In the genomic region with DNA sequence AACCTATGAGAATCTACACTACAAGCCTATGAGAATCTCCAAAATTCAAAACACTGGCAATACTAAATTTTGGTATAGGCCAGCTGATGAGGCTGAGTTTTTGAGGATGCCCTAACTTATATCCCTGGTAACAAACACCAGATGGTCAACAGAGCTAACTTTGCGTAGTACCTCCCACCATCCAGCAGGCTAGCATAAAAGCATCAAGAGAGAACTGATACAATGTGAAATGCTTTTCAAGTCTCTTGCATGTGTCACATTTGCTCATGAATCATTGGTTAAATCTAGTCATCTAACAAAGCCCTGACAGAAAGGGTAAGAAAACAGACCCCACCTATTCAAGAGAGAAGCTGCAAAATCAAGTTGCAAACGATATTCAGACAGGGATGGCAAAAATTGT, we compare ENCODE assay signal across 15 cellular contexts.
DNase-seq lines count a peak whose midpoint lies in the region; ATAC-seq, FAIRE-seq and TF ChIP-seq lines count a peak whose summit lies in the region.
"Had no signal": no experiment of that assay in that cellular context is flagged by ENCODE, and none has a peak within 500 bp of the region (broad histone marks: within the 10 kb centered on the region; RNA-seq: fewer than 3 reads in every experiment).

No MANE protein-coding gene starts in this region.

- H3K27me3 ChIP-seq in RWPE2 (ENCODE audit: insufficient read depth, poor library complexity, severe bottlenecking) (no peaks in the 10 kb centered on the region), spleen (replicated peaks in 1 of 7) (no peaks in the 10 kb centered on the region)

- TF ChIP-seq RAD21 in A549 (conservative IDR thresholded peaks at IDR 0.05 in 1 of 2, IDR thresholded peaks at IDR 0.05 in 1 of 2), result no peak

- no peaks in the 10 kb centered on the region for H3K27me3 Mint-ChIP-seq in activated naive CD4-positive, alpha-beta T cell treated with anti-CD3 and anti-CD28 coated beads, Interleukin-2, amount 10 ng/mL, durations not matched to agents 7 days and 5 days
- H3K27me3 Mint-ChIP-seq: dendritic cell treated with granulocyte-macrophage colony-stimulating factor and Interleukin-4, amounts not matched to agents 40 ng/mL and 50 ng/mL, for 4 days had no signal

- 52% methylated on average over 2 of the region's 2 CpGs for WGBS in A549 (ENCODE audit: missing lambda C conversion rate)
- WGBS in spleen, 5 donors, result 71 to 85% (median 80%) methylated on average over 2 of the region's 2 CpGs

- no peak overlapping the region for H3K4me3 ChIP-seq in A549
- H3K4me3 ChIP-seq in RWPE2 (ENCODE audit: severe bottlenecking), result no peak overlapping the region
- H3K4me3 ChIP-seq in spleen, result no peak overlapping the region

- no peak overlapping the region for H3K27ac Mint-ChIP-seq in activated naive CD4-positive, alpha-beta T cell treated with anti-CD3 and anti-CD28 coated beads, Interleukin-2, amount 10 ng/mL, durations not matched to agents 7 days and 5 days
- H3K27ac Mint-ChIP-seq: activated naive CD4-positive, alpha-beta T cell treated with anti-CD3 and anti-CD28 coated beads, Interleukin-2, amount 50 U/mL, for 72 hours; dendritic cell treated with granulocyte-macrophage colony-stimulating factor and Interleukin-4, amounts not matched to agents 40 ng/mL and 50 ng/mL, for 4 days had no signal

- peak; percentile 18 for FAIRE-seq in A549 (lab: Jason Lieb, UNC)

- H3K36me3 ChIP-seq in RWPE2 (ENCODE audit: low read depth) (no peaks in the 10 kb centered on the region), spleen (no peaks in the 10 kb centered on the region)

- peaks cover 6% of the 10 kb centered on the region for H3K9me3 Mint-ChIP-seq in activated naive CD4-positive, alpha-beta T cell treated with anti-CD3 and anti-CD28 coated beads, Interleukin-2, amount 10 ng/mL, durations not matched to agents 7 days and 5 days

- TF ChIP-seq EP300 in A549 (IDR thresholded peaks at IDR 0.05), result no peak

- peak overlapping the region; percentile 27; the same call in 1 of the 3 replicates for H3K4me2 ChIP-seq in A549

- H3K4me1 ChIP-seq in A549 (no peaks in the 10 kb centered on the region), RWPE2 (ENCODE audit: insufficient read depth, poor library complexity, severe bottlenecking) (no peaks in the 10 kb centered on the region), spleen (no peaks in the 10 kb centered on the region)

- intact Hi-C loops in spleen (cut with DNase I; ENCODE audit: low total_unique reads), result no loop called here

- CTCF ChIA-PET in A549 (lab: Yijun Ruan, JAX), result interaction anchor here (1.0 to 1.2 kb wide), 2 partner anchors 10 to 28 kb away, joined by 3 read pairs; no protein-coding TSS in a partner anchor
- CTCF ChIA-PET in activated naive CD4-positive, alpha-beta T cell treated with anti-CD3 and anti-CD28 coated beads, Interleukin-2, amount 10 ng/mL, durations not matched to agents 7 days and 5 days (lab: Charles Lee), result no interaction called here

- H3K9me3 ChIP-seq in A549 (no peaks in the 10 kb centered on the region), RWPE2 (ENCODE audit: severe bottlenecking) (no peaks in the 10 kb centered on the region), spleen (peaks cover 0 to 26% (median 4%) of the 10 kb centered on the region in 8 donors)

- TF ChIP-seq CTCF in A549 (IDR thresholded peaks at IDR 0.05) (no peak), RWPE2 (IDR thresholded peaks at IDR 0.05; ENCODE audit: poor library complexity, severe bottlenecking) (peak; percentile 17), spleen (IDR thresholded peaks at IDR 0.05 in 8 of 11, conservative IDR thresholded peaks at IDR 0.05 in 3 of 11) (no peak)

- no peak overlapping the region for H3K4me3 Mint-ChIP-seq in activated naive CD4-positive, alpha-beta T cell treated with anti-CD3 and anti-CD28 coated beads, Interleukin-2, amount 10 ng/mL, durations not matched to agents 7 days and 5 days
- H3K4me3 Mint-ChIP-seq: dendritic cell treated with granulocyte-macrophage colony-stimulating factor and Interleukin-4, amounts not matched to agents 40 ng/mL and 50 ng/mL, for 4 days had no signal

- TF ChIP-seq POLR2A in A549 (IDR thresholded peaks at IDR 0.05; ENCODE audit: low read length) (no peak), spleen (IDR thresholded peaks at IDR 0.05) (no peak)

- DNase-seq in A549 (ENCODE audit: low read depth in 1 of 2, low spot score in 1 of 2) (peak; percentile 19 to 43), HS-27A (ENCODE audit: low read depth) (peak; percentile 33), RWPE2 (ENCODE audit: low spot score) (no peak), fibroblast of the conjunctiva (ENCODE audit: low read depth) (peak; percentile 1), spleen (no peak)
- DNase-seq in activated CD4-positive, CD25-positive, alpha-beta regulatory T cell treated with anti-CD3 and anti-CD28 coated beads, Interleukin-2, amount 50 U/mL, for 72 hours, result no peak
- DNase-seq in stimulated activated CD8-positive, alpha-beta memory T cell treated with anti-CD3 and anti-CD28 coated beads, Interleukin-4, amount 100 ng/mL, for 48 hours, result no peak
- DNase-seq in activated naive CD4-positive, alpha-beta T cell treated with anti-CD3 and anti-CD28 coated beads, Interleukin-2, amount 10 ng/mL, durations not matched to agents 7 days and 5 days, result no peak
- DNase-seq: AML-193; foreskin fibroblast; GDM1; left ventricle myocardium superior; stimulated activated CD4-positive, alpha-beta T cell treated with anti-CD3 and anti-CD28 coated beads, Interleukin-15, amount 100 ng/mL, for 24 hours had no signal

- POLR2A ChIA-PET in A549 (lab: Yijun Ruan, JAX), result no interaction called here

- ATAC-seq in A549 (peak; percentile 72 to 85), RWPE2 (ENCODE audit: low read depth) (peak; percentile 76)
- ATAC-seq: activated naive CD4-positive, alpha-beta T cell treated with anti-CD3 and anti-CD28 coated beads, Interleukin-2, amount 50 U/mL, for 72 hours; left ventricle myocardium superior had no signal

- H3K36me3 Mint-ChIP-seq in activated naive CD4-positive, alpha-beta T cell treated with anti-CD3 and anti-CD28 coated beads, Interleukin-2, amount 10 ng/mL, durations not matched to agents 7 days and 5 days, result no peaks in the 10 kb centered on the region
- H3K36me3 Mint-ChIP-seq: activated naive CD4-positive, alpha-beta T cell treated with anti-CD3 and anti-CD28 coated beads, Interleukin-2, amount 50 U/mL, for 72 hours had no signal

- H3K27ac ChIP-seq in A549, result no peak overlapping the region
- no peak overlapping the region for H3K27ac ChIP-seq in RWPE2 (ENCODE audit: poor library complexity, severe bottlenecking)
- H3K27ac ChIP-seq in spleen, result no peak overlapping the region

- no peaks in the 10 kb centered on the region for H3K4me1 Mint-ChIP-seq in activated naive CD4-positive, alpha-beta T cell treated with anti-CD3 and anti-CD28 coated beads, Interleukin-2, amount 10 ng/mL, durations not matched to agents 7 days and 5 days

TF ChIP-seq in A549, 52 proteins besides CTCF, POLR2A, EP300 and RAD21:
- TF ChIP-seq HOXB13 (CRISPR knock-in tag; IDR thresholded peaks at IDR 0.05; ENCODE audit: low read depth) (no peak), EHF (CRISPR knock-in tag; IDR thresholded peaks at IDR 0.05) (no peak), CEBPB (IDR thresholded peaks at IDR 0.05) (no peak), HDAC2 (IDR thresholded peaks at IDR 0.05) (no peak), HMGXB4 (CRISPR knock-in tag; IDR thresholded peaks at IDR 0.05; ENCODE audit: borderline replicate concordance) (no peak), JUNB (IDR thresholded peaks at IDR 0.05) (no peak), MAFK (IDR thresholded peaks at IDR 0.05; ENCODE audit: partially characterized antibody) (no peak), ZNF302 (CRISPR knock-in tag; IDR thresholded peaks at IDR 0.05) (no peak), ELK1 (IDR thresholded peaks at IDR 0.05; ENCODE audit: low read depth, low read length) (no peak)
- TF ChIP-seq, protein P1, sequence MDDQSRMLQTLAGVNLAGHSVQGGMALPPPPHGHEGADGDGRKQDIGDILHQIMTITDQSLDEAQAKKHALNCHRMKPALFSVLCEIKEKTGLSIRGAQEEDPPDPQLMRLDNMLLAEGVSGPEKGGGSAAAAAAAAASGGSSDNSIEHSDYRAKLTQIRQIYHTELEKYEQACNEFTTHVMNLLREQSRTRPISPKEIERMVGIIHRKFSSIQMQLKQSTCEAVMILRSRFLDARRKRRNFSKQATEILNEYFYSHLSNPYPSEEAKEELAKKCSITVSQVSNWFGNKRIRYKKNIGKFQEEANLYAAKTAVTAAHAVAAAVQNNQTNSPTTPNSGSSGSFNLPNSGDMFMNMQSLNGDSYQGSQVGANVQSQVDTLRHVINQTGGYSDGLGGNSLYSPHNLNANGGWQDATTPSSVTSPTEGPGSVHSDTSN (IDR thresholded peaks at IDR 0.05), result no peak

Comparison
In these comparisons a context has a peak if more than half of its experiments do, and no peak if none do; other contexts are left out.
1. DNase-seq: peak in A549 (2 of 2), HS-27A (single experiment) and fibroblast of the conjunctiva (single experiment); none in RWPE2 (single experiment), activated CD4-positive, CD25-positive, alpha-beta regulatory T cell treated with anti-CD3 and anti-CD28 coated beads, Interleukin-2, amount 50 U/mL, for 72 hours (single experiment), stimulated activated CD8-positive, alpha-beta memory T cell treated with anti-CD3 and anti-CD28 coated beads, Interleukin-4, amount 100 ng/mL, for 48 hours (single experiment), activated naive CD4-positive, alpha-beta T cell treated with anti-CD3 and anti-CD28 coated beads, Interleukin-2, amount 10 ng/mL, durations not matched to agents 7 days and 5 days (single experiment) and spleen (single experiment).